10 cellular contexts compared by ENCODE assay signal in genomic region chr12:14390885-14391530, GRCh38. TPM values are rescaled to one million over a fixed set of nuclear protein-coding genes. Genes with fewer than 3 reads are reported as not detected.
DNase-seq lines count a peak whose midpoint lies in the region; ATAC-seq, FAIRE-seq and TF ChIP-seq lines count a peak whose summit lies in the region.
"Had no signal": no experiment of that assay in that cellular context is flagged by ENCODE, and none has a peak within 500 bp of the region (broad histone marks: within the 10 kb centered on the region; RNA-seq: fewer than 3 reads in every experiment).

No MANE protein-coding gene starts in this region.

- FAIRE-seq in keratinocyte (lab: Jason Lieb, UNC) = peak; percentile 48

- 20% methylated on average over 3 of the region's 3 CpGs for WGBS in suprapubic skin
- WGBS in aorta, 2 donors = 1 to 4% methylated on average over 3 of the region's 3 CpGs

- intact Hi-C loops in activated CD8-positive, alpha-beta T cell treated with anti-CD3 and anti-CD28 coated beads for 36 hours (cut with micrococcal nuclease) = loop anchor here (5.0 to 10.0 kb wide), 2 partner anchors 381 to 564 kb away; a partner anchor contains a TSS
- intact Hi-C loops in aorta (cut with DNase I) = loop anchor here in 1 of 2 donors (5.0 kb wide), 1 partner anchor 134 kb away; no protein-coding TSS in a partner anchor

- H3K4me3 ChIP-seq in keratinocyte (ENCODE audit: control insufficient read depth in 2 of 3, extremely low read depth in 1 of 3, insufficient read depth in 2 of 3, low read depth in 1 of 3, low read length in 3 of 3) (no peak overlapping the region), suprapubic skin (no peak overlapping the region), aorta (ENCODE audit: low read length in 2 of 2) (peak overlapping the region in 1 of 2 donors; percentile 54)
- H3K4me3 ChIP-seq: psoas muscle had no signal

- no peak for TF ChIP-seq POLR2A in suprapubic skin (IDR thresholded peaks at IDR 0.05)

- peak overlapping the region; percentile 67 for H3K4me3 Mint-ChIP-seq in activated T-cell treated with anti-CD3 and anti-CD28 coated beads, Interleukin-2, amount 50 U/mL, for 4 hours
- H3K4me3 Mint-ChIP-seq in activated CD8-positive, alpha-beta T cell treated with anti-CD3 and anti-CD28 coated beads for 36 hours = peak overlapping the region; percentile 69

- H3K4me1 ChIP-seq in keratinocyte (ENCODE audit: control insufficient read depth, extremely low read depth, insufficient read depth, low read length) = peaks cover 20% of the 10 kb centered on the region
- H3K4me1 ChIP-seq in suprapubic skin = peaks cover 61% of the 10 kb centered on the region
- no peaks in the 10 kb centered on the region for H3K4me1 ChIP-seq in aorta (ENCODE audit: control insufficient read depth in 1 of 2, insufficient read depth in 2 of 2, low read length in 2 of 2)

- POLR2A ChIA-PET in activated CD8-positive, alpha-beta T cell treated with anti-CD3 and anti-CD28 coated beads for 36 hours (lab: Charles Lee) = interaction anchor here (0.6 to 1.5 kb wide), 4 partner anchors 20 to 135 kb away, joined by 3 to 6 read pairs (median 3); partner anchors contain the start of gene ATF7IP

- DNase-seq in activated T-cell treated with anti-CD3 and anti-CD28 coated beads, Interleukin-2, amount 50 U/mL, for 4 hours = no peak
- DNase-seq in activated T-cell treated with anti-CD3 and anti-CD28 coated beads, Interleukin-2, amount 50 U/mL, for 1 hour = no peak
- DNase-seq in activated CD8-positive, alpha-beta T cell treated with anti-CD3 and anti-CD28 coated beads for 36 hours = no peak
- DNase-seq in keratinocyte (ENCODE audit: low read depth, low spot score) (no peak), suprapubic skin (ENCODE audit: low spot score in 2 of 2) (no peak), aorta (no peak), NCI-H524 (lab: John Stamatoyannopoulos, UW) (no peak), UCSD-AML1 (lab: John Stamatoyannopoulos, UW; ENCODE audit: unreplicated experiment) (no peak)
- DNase-seq: activated CD4-positive, alpha-beta T cell treated with anti-CD3 and anti-CD28 coated beads, Interleukin-2, amount 50 U/mL, for 48 hours; psoas muscle had no signal

- H3K9me3 Mint-ChIP-seq in activated T-cell treated with anti-CD3 and anti-CD28 coated beads, Interleukin-2, amount 50 U/mL, for 4 hours = no peaks in the 10 kb centered on the region
- no peaks in the 10 kb centered on the region for H3K9me3 Mint-ChIP-seq in activated CD8-positive, alpha-beta T cell treated with anti-CD3 and anti-CD28 coated beads for 36 hours

- H3K27me3 ChIP-seq in keratinocyte (ENCODE audit: control insufficient read depth, extremely low read depth, insufficient read depth, low read length) (no peaks in the 10 kb centered on the region), suprapubic skin (no peaks in the 10 kb centered on the region), aorta (ENCODE audit: control insufficient read depth in 1 of 2, insufficient read depth in 2 of 2, low read length in 1 of 2) (no peaks in the 10 kb centered on the region)

- H3K9ac ChIP-seq in keratinocyte (ENCODE audit: control insufficient read depth, extremely low read depth, insufficient read depth, low read length) = no peak overlapping the region

- TF ChIP-seq EP300 in suprapubic skin (IDR thresholded peaks at IDR 0.05) = no peak

- peaks cover 64% of the 10 kb centered on the region for H3K79me2 ChIP-seq in keratinocyte (ENCODE audit: control insufficient read depth, insufficient read depth, low read length)

- peak; percentile 44 to 46 for ATAC-seq in activated T-cell treated with anti-CD3 and anti-CD28 coated beads, Interleukin-2, amount 50 U/mL, for 4 hours
- peak; percentile 11 for ATAC-seq in activated CD8-positive, alpha-beta T cell treated with anti-CD3 and anti-CD28 coated beads for 36 hours
- no peak for ATAC-seq in aorta (ENCODE audit: low FRiP score)
- ATAC-seq: psoas muscle had no signal

- peaks cover 17% of the 10 kb centered on the region for H3K36me3 Mint-ChIP-seq in activated T-cell treated with anti-CD3 and anti-CD28 coated beads, Interleukin-2, amount 50 U/mL, for 4 hours (ENCODE audit: insufficient read depth)
- H3K36me3 Mint-ChIP-seq in activated CD8-positive, alpha-beta T cell treated with anti-CD3 and anti-CD28 coated beads for 36 hours (ENCODE audit: low read depth) = peaks cover 56% of the 10 kb centered on the region

- H3K9me1 ChIP-seq in keratinocyte (ENCODE audit: control insufficient read depth, extremely low read depth, insufficient read depth, low read length) = no peaks in the 10 kb centered on the region

- dilution Hi-C loops in keratinocyte (cut with MboI; ENCODE audit: extremely low pct_ligation_motif_present, low sequenced_read_pairs) = no loop called here

- no peak overlapping the region for H2AFZ ChIP-seq in keratinocyte (ENCODE audit: control insufficient read depth, low read length)

- H4K20me1 ChIP-seq in keratinocyte (ENCODE audit: control insufficient read depth, extremely low read depth, insufficient read depth, low read length) = no peaks in the 10 kb centered on the region

- CTCF ChIA-PET in activated CD8-positive, alpha-beta T cell treated with anti-CD3 and anti-CD28 coated beads for 36 hours (lab: Charles Lee) = interaction anchor here (0.9 to 1.7 kb wide), 3 partner anchors 24 to 26 kb away, joined by 3 to 4 read pairs (median 4); partner anchors contain the start of gene ATF7IP

- H3K4me1 Mint-ChIP-seq in activated T-cell treated with anti-CD3 and anti-CD28 coated beads, Interleukin-2, amount 50 U/mL, for 4 hours (ENCODE audit: low read depth) = peaks cover 77% of the 10 kb centered on the region
- H3K4me1 Mint-ChIP-seq in activated CD8-positive, alpha-beta T cell treated with anti-CD3 and anti-CD28 coated beads for 36 hours (ENCODE audit: low read depth) = peaks cover 68% of the 10 kb centered on the region

- H3K27ac ChIP-seq in keratinocyte (ENCODE audit: control insufficient read depth, insufficient read depth, low read length) (no peak overlapping the region), suprapubic skin (peak overlapping the region; percentile 66), aorta (ENCODE audit: low read depth in 1 of 2, low read length in 2 of 2) (peak overlapping the region in 1 of 2 donors; percentile 67)
- H3K27ac ChIP-seq: psoas muscle had no signal

- no peak for TF ChIP-seq CTCF in activated CD8-positive, alpha-beta T cell treated with anti-CD3 and anti-CD28 coated beads for 36 hours (IDR thresholded peaks at IDR 0.05)
- TF ChIP-seq CTCF in keratinocyte (optimal IDR thresholded peaks at IDR 0.05 in 1 of 3, IDR thresholded peaks at IDR 0.05 in 1 of 3, conservative IDR thresholded peaks at IDR 0.05 in 1 of 3; ENCODE audit: extremely low read depth in 1 of 3, insufficient read depth in 2 of 3, low read length in 3 of 3) (no peak), suprapubic skin (IDR thresholded peaks at IDR 0.05) (no peak)

- H3K36me3 ChIP-seq in keratinocyte (ENCODE audit: control insufficient read depth in 2 of 2, extremely low read depth in 1 of 2, insufficient read depth in 2 of 2, low read length in 2 of 2) (no peaks in the 10 kb centered on the region), suprapubic skin (no peaks in the 10 kb centered on the region), aorta (ENCODE audit: control insufficient read depth in 1 of 2, insufficient read depth in 2 of 2, low read length in 1 of 2) (no peaks in the 10 kb centered on the region)

- H3K9me3 ChIP-seq in keratinocyte (ENCODE audit: control insufficient read depth, low read depth, low read length) (no peaks in the 10 kb centered on the region), suprapubic skin (no peaks in the 10 kb centered on the region), aorta (ENCODE audit: control insufficient read depth, low read length) (no peaks in the 10 kb centered on the region)

- H3K27ac Mint-ChIP-seq in activated CD8-positive, alpha-beta T cell treated with anti-CD3 and anti-CD28 coated beads for 36 hours = peak overlapping the region; percentile 96

- H3K27me3 Mint-ChIP-seq in activated T-cell treated with anti-CD3 and anti-CD28 coated beads, Interleukin-2, amount 50 U/mL, for 4 hours (ENCODE audit: low read depth) = no peaks in the 10 kb centered on the region
- no peaks in the 10 kb centered on the region for H3K27me3 Mint-ChIP-seq in activated CD8-positive, alpha-beta T cell treated with anti-CD3 and anti-CD28 coated beads for 36 hours

- H3K4me2 ChIP-seq in keratinocyte (ENCODE audit: control insufficient read depth, extremely low read depth, insufficient read depth, low read depth, low read length) = peak overlapping the region; percentile 39

RNA-seq across cellular contexts. Expression of gene ATF7IP, which starts 25.5 kb away (rescaled TPM):
- 10 to 100 TPM; 33.5 to 54.6 (median 39.4) TPM for total RNA-seq in activated T-cell treated with anti-CD3 and anti-CD28 coated beads, Interleukin-2, amount 50 U/mL, for 4 hours
- total RNA-seq in activated CD8-positive, alpha-beta T cell treated with anti-CD3 and anti-CD28 coated beads for 36 hours = 100 to 1,000 TPM; 101 to 107 TPM
- polyA plus RNA-seq in keratinocyte (9.6 to 16.3 TPM (median 9.8 TPM) in 3 replicates), aorta (1 to 10 TPM; 7.0 to 8.9 TPM)
- polyA plus RNA-seq in keratinocyte (2011; ENCODE audit: low read depth) = 139 TPM
- 7.3 and 12.5 TPM in 2 replicates for polyA plus RNA-seq in keratinocyte (2011; cell fraction: cytosol; rRNA removed)
- polyA plus RNA-seq in keratinocyte (2011; cell fraction: nucleus; rRNA removed) = 27.7 and 35.2 TPM in 2 replicates
- polyA plus RNA-seq in keratinocyte (2012; ENCODE audit: low replicate concordance) = 11.1 and 13.1 TPM in 2 replicates
- polyA minus RNA-seq in keratinocyte = 33.2 to 44.1 TPM (median 37.8 TPM) in 3 replicates
- 24.2 TPM for polyA minus RNA-seq in keratinocyte (2011; cell fraction: cytosol; rRNA and poly(A)+ RNA removed)
- polyA minus RNA-seq in keratinocyte (2011; cell fraction: nucleus; rRNA and poly(A)+ RNA removed) = 29.8 and 68.6 TPM in 2 replicates
- total RNA-seq in suprapubic skin (10 to 100 TPM; 41.0 to 79.6 (median 59.2) TPM), aorta (10 to 100 TPM; 54.5 to 98.4 TPM)
